19 cellular contexts compared by ENCODE assay signal in genomic region chr13:49749852-49750251, GRCh38.
"Had no signal": no experiment of that assay in that cellular context is flagged by ENCODE, and none has a peak within 500 bp of the region (broad histone marks: within the 10 kb centered on the region; RNA-seq: fewer than 3 reads in every experiment).

No MANE protein-coding gene starts in this region.

- H3K4me1 ChIP-seq: neural progenitor cell had no signal

- H3K9me3 ChIP-seq: heart left ventricle, lower lobe of right lung, right lobe of liver, transverse colon had no signal

- H3K27me3 ChIP-seq: brain microvascular endothelial cell, heart left ventricle, neural progenitor cell, right lobe of liver, transverse colon had no signal

- H3K4me3 ChIP-seq: coronary artery, heart left ventricle, lower lobe of right lung, neural progenitor cell, right lobe of liver, transverse colon had no signal

- H3K36me3 ChIP-seq: brain microvascular endothelial cell, neural progenitor cell, right lobe of liver had no signal

- H3K9ac ChIP-seq: neural progenitor cell had no signal

- H3K27ac ChIP-seq: brain microvascular endothelial cell, coronary artery, heart left ventricle, lower lobe of right lung, neural progenitor cell, right lobe of liver, transverse colon, WERI-Rb-1 had no signal

- ATAC-seq: activated CD8-positive, alpha-beta T cell treated with anti-CD3 and anti-CD28 coated beads, Interleukin-2, amount 10 ng/mL, durations not matched to agents 7 days and 5 days; heart left ventricle; lower lobe of right lung; naive thymus-derived CD4-positive, alpha-beta T cell; right lobe of liver; stimulated activated naive B cell treated with anti-CD40 and anti-IgM and Interleukin-4, amounts not matched to agents 10 μg/mL and 1 μg/mL and 100 μg/mL, for 72 hours had no signal

- H3K4me2 ChIP-seq: neural progenitor cell had no signal

- H2AFZ ChIP-seq: neural progenitor cell had no signal

- DNase-seq: activated CD4-positive, alpha-beta T cell treated with anti-CD3 and anti-CD28 coated beads, Interleukin-2, amount 50 U/mL, for 1 hour; activated CD4-positive, CD25-positive, alpha-beta regulatory T cell treated with anti-CD3 and anti-CD28 coated beads, Interleukin-2, amount 50 U/mL, for 72 hours; activated CD8-positive, alpha-beta T cell treated with anti-CD3 and anti-CD28 coated beads, Interleukin-2, amount 10 ng/mL, durations not matched to agents 7 days and 5 days; activated gamma-delta T cell; aorta; brain microvascular endothelial cell; heart left ventricle; kidney; lower lobe of right lung; naive thymus-derived CD4-positive, alpha-beta T cell; right lobe of liver; small intestine; stimulated activated CD4-positive, alpha-beta T cell treated with anti-CD3 and anti-CD28 coated beads, Interleukin-15, amount 100 ng/mL, for 24 hours; stimulated activated CD8-positive, alpha-beta memory T cell treated with anti-CD3 and anti-CD28 coated beads, Interleukin-4, amount 100 ng/mL, for 48 hours; stimulated activated naive B cell treated with anti-CD40 and anti-IgM and Interleukin-4, amounts not matched to agents 10 μg/mL and 1 μg/mL and 100 μg/mL, for 72 hours; transverse colon; WERI-Rb-1 had no signal
